Comparison of ENCODE assay signal across 8 cellular contexts in genomic region chr14:76929927-76930326, GRCh38.
DNase-seq lines count a peak whose midpoint lies in the region; ATAC-seq and TF ChIP-seq lines count a peak whose summit lies in the region.

No MANE protein-coding gene starts in this region.

- no peaks in the 10 kb centered on the region for H3K79me2 ChIP-seq in H9 (ENCODE audit: insufficient read depth, low read length)

- H3K27me3 ChIP-seq in H9 (ENCODE audit: insufficient read depth, low read length) (no peaks in the 10 kb centered on the region), tibial nerve (no peaks in the 10 kb centered on the region)

- no peak overlapping the region for H3K56ac ChIP-seq in H9 (ENCODE audit: insufficient read length, low read depth, low read length)

- TF ChIP-seq POLR2A in tibial nerve (IDR thresholded peaks at IDR 0.05) = no peak

- no peak overlapping the region for H2AFZ ChIP-seq in H9 (ENCODE audit: low read length)

- H3K27ac ChIP-seq in H9 (ENCODE audit: insufficient read length, low read depth, low read length) = no peak overlapping the region
- no peak overlapping the region for H3K27ac ChIP-seq in tibial nerve

- H3K23ac ChIP-seq in H9 (ENCODE audit: insufficient read length, low read depth, low read length) = no peak overlapping the region

- TF ChIP-seq EP300 in tibial nerve (IDR thresholded peaks at IDR 0.05) = peak in 1 of 2 donors; percentile 26

- in situ Hi-C loops in SK-MEL-5 (cut with HindIII; ENCODE audit: low pct_unique_long_range_greater_than_20kb, low sequenced_read_pairs) = no loop called here

- H3K18ac ChIP-seq in H9 (ENCODE audit: insufficient read length, low read depth, low read length) = no peak overlapping the region

- no peak overlapping the region for H3K14ac ChIP-seq in H9 (ENCODE audit: insufficient read depth, low read length)

- H3K9me3 Mint-ChIP-seq in H9 (no peaks in the 10 kb centered on the region), MCF 10A (ENCODE audit: unreplicated experiment) (no peaks in the 10 kb centered on the region)

- CTCF ChIA-PET in MCF 10A (lab: Yijun Ruan, JAX) = interaction anchor here (0.9 to 2.8 kb wide), 3 partner anchors 17 to 20 kb away, joined by 3 to 12 read pairs (median 3); no protein-coding TSS in a partner anchor

- no peaks in the 10 kb centered on the region for H4K20me1 ChIP-seq in H9 (ENCODE audit: control insufficient read depth, insufficient read depth, insufficient read length)

- H2AK5ac ChIP-seq in H9 (ENCODE audit: insufficient read length, low read length) = no peak overlapping the region

- H3K36me3 ChIP-seq in tibial nerve = no peaks in the 10 kb centered on the region

- no peaks in the 10 kb centered on the region for H3K79me1 ChIP-seq in H9 (ENCODE audit: insufficient read depth, low read depth, low read length, poor library complexity, severe bottlenecking)

- peaks cover 13% of the 10 kb centered on the region; the same call in 1 of the 2 replicates for H3K4me1 ChIP-seq in H9 (ENCODE audit: insufficient read depth, low read length)
- peaks cover 0 to 34% (median 5%) of the 10 kb centered on the region in 4 donors for H3K4me1 ChIP-seq in tibial nerve

- H2BK20ac ChIP-seq in H9 (ENCODE audit: low read depth, low read length, poor library complexity, severe bottlenecking) = no peak overlapping the region

- H4K91ac ChIP-seq in H9 (ENCODE audit: insufficient read length, low read depth, low read length) = no peak overlapping the region

- DNase-seq in H9 (no peak), SK-MEL-5 (ENCODE audit: low read depth, low spot score) (peak; percentile 58), amniotic epithelial cell (ENCODE audit: low read depth) (peak; percentile 75), pons (ENCODE audit: low spot score) (peak; percentile 49), tibial nerve (ENCODE audit: low spot score in 2 of 2) (no peak), MCF 10A (ENCODE audit: unreplicated experiment) (no peak), SW480 (ENCODE audit: low spot score) (no peak)

- peaks cover 1% of the 10 kb centered on the region for H3K27me3 Mint-ChIP-seq in H9 (ENCODE audit: low read depth)
- H3K27me3 Mint-ChIP-seq in MCF 10A (ENCODE audit: insufficient read depth, unreplicated experiment) = no peaks in the 10 kb centered on the region

- H2BK5ac ChIP-seq in H9 (ENCODE audit: insufficient read length, low read length) = no peak overlapping the region

- H3K4me2 ChIP-seq in H9 (ENCODE audit: insufficient read depth, insufficient read length, low read length) = no peak overlapping the region

- H3K4ac ChIP-seq in H9 (ENCODE audit: low read depth, low read length) = no peak overlapping the region

- peaks cover 63 to 69% of the 10 kb centered on the region in 2 experiments for H3K4me1 Mint-ChIP-seq in H9
- H3K4me1 Mint-ChIP-seq in MCF 10A (ENCODE audit: insufficient read depth, unreplicated experiment) = no peaks in the 10 kb centered on the region

- BruUV-seq in MCF 10A (replicated peaks; lab: Mats Ljungman, UMichigan) = no TSS peak

- no peaks in the 10 kb centered on the region for H3K9me3 ChIP-seq in H9 (ENCODE audit: control insufficient read depth, low read depth, low read length)
- H3K9me3 ChIP-seq in tibial nerve = no peaks in the 10 kb centered on the region

- no peak overlapping the region for H2BK12ac ChIP-seq in H9 (ENCODE audit: insufficient read length, low read depth, low read length)

- no peak overlapping the region for H4K5ac ChIP-seq in H9 (ENCODE audit: insufficient read length, low read depth, low read length)

- no peak for ATAC-seq in GM21390 (IDR thresholded peaks at IDR 0.05; ENCODE audit: unreplicated experiment)

- intact Hi-C loops in MCF 10A (cut with micrococcal nuclease) = no loop called here

- no peak overlapping the region for H3K4me3 ChIP-seq in tibial nerve

- H3K23me2 ChIP-seq in H9 (ENCODE audit: insufficient read length, low read depth, low read length, poor library complexity, severe bottlenecking) = no peaks in the 10 kb centered on the region

- H2BK15ac ChIP-seq in H9 (ENCODE audit: low read depth, low read length) = no peak overlapping the region

- H3K27ac Mint-ChIP-seq in H9 (peak overlapping the region; percentile 12 to 45 (median 35); a peak in 6 of 7 replicates), MCF 10A (ENCODE audit: low read depth, unreplicated experiment) (no peak overlapping the region)

- no peak overlapping the region for H3K9ac ChIP-seq in H9 (ENCODE audit: extremely low read depth, insufficient read length, low read length)

- H3K36me3 Mint-ChIP-seq in H9 (ENCODE audit: insufficient read depth in 1 of 3, low read depth in 3 of 3) = no peaks in the 10 kb centered on the region
- H3K36me3 Mint-ChIP-seq in MCF 10A (ENCODE audit: insufficient read depth, unreplicated experiment) = no peaks in the 10 kb centered on the region

- TF ChIP-seq CTCF in H9 (conservative IDR thresholded peaks at IDR 0.05) (no peak), tibial nerve (IDR thresholded peaks at IDR 0.05) (no peak), MCF 10A (IDR thresholded peaks at IDR 0.05; ENCODE audit: unreplicated experiment) (no peak)

- no peak overlapping the region for H2BK120ac ChIP-seq in H9 (ENCODE audit: low read depth, low read length, poor library complexity, severe bottlenecking)

- WGBS in H9 (ENCODE audit: extremely low coverage, insufficient read length, low lambda C conversion rate) = no CpG with 5 or more reads among the region's 8 CpGs
- 50 to 59% methylated on average over 8 of the region's 8 CpGs for WGBS in tibial nerve, 2 donors

- no peak overlapping the region for H4K8ac ChIP-seq in H9 (replicated peaks; ENCODE audit: insufficient read length, low read depth, low read length)

- POLR2A ChIA-PET in MCF 10A (lab: Yijun Ruan, JAX) = interaction anchor here (0.8 to 3.1 kb wide), 3 partner anchors 11 to 18 kb away, joined by 4 to 22 read pairs (median 4); no protein-coding TSS in a partner anchor

- no peak overlapping the region for H3T11ph ChIP-seq in H9 (ENCODE audit: low read length)

- no peak overlapping the region; a peak in 1 of 5 replicates for H3K4me3 Mint-ChIP-seq in H9
- H3K4me3 Mint-ChIP-seq in MCF 10A (ENCODE audit: unreplicated experiment) = no peak overlapping the region

Comparison
In these comparisons a context has a peak if more than half of its experiments do, and no peak if none do; other contexts are left out.
1. DNase-seq: peak in SK-MEL-5 (single experiment), amniotic epithelial cell (single experiment) and pons (single experiment); none in H9 (single experiment), tibial nerve (0 of 2), MCF 10A (single experiment) and SW480 (single experiment).